8 cellular contexts compared by ENCODE assay signal in genomic region chr1:41241748-41242644, GRCh38. TPM values are rescaled to one million over a fixed set of nuclear protein-coding genes. Genes with fewer than 3 reads are reported as not detected.
A peak's percentile ranks its signal among the peaks of the same experiment; 100 is the strongest.
DNase-seq lines count a peak whose midpoint lies in the region; ATAC-seq and TF ChIP-seq lines count a peak whose summit lies in the region.

Gene SCMH1 (minus strand): TSS chr1:41242306. CDS start chr1:41186133, 56,173 bp downstream.

- peak; percentile 44 for ATAC-seq in GM18909 (IDR thresholded peaks at IDR 0.05; ENCODE audit: poor library complexity, unreplicated experiment)
- ATAC-seq in HG03159 (IDR thresholded peaks at IDR 0.05; ENCODE audit: unreplicated experiment): peak; percentile 40
- peak; percentile 75 to 77 for ATAC-seq in activated T-cell treated with anti-CD3 and anti-CD28 coated beads, Interleukin-2, amount 50 U/mL, for 4 hours
- ATAC-seq in natural killer cell treated with Interleukin-12 subunit alpha and Interleukin-12 subunit beta and Interleukin-15 and Interleukin-18, amount 100 ng/mL, for 72 hours: peak; percentile 76 to 80

- H3K4me3 Mint-ChIP-seq in activated T-cell treated with anti-CD3 and anti-CD28 coated beads, Interleukin-2, amount 50 U/mL, for 4 hours: peak within 1 kb of the TSS; percentile 83
- H3K4me3 Mint-ChIP-seq in natural killer cell treated with Interleukin-12 subunit alpha and Interleukin-12 subunit beta and Interleukin-15 and Interleukin-18, amount 100 ng/mL, for 72 hours: peak within 1 kb of the TSS; percentile 91

- CTCF ChIA-PET in AG04449 (lab: Yijun Ruan, JAX): interaction anchor here (1.0 to 1.3 kb wide), 2 partner anchors 9 to 41 kb away, joined by 4 to 5 read pairs; no protein-coding TSS in a partner anchor

- H3K36me3 Mint-ChIP-seq in activated T-cell treated with anti-CD3 and anti-CD28 coated beads, Interleukin-2, amount 50 U/mL, for 4 hours (ENCODE audit: insufficient read depth): peaks cover under 1% of the 10 kb centered on the region
- no peaks in the 10 kb centered on the region for H3K36me3 Mint-ChIP-seq in natural killer cell treated with Interleukin-12 subunit alpha and Interleukin-12 subunit beta and Interleukin-15 and Interleukin-18, amount 100 ng/mL, for 72 hours

- no peak for TF ChIP-seq EP300 in stomach (IDR thresholded peaks at IDR 0.05)

- TF ChIP-seq POLR2A in stomach (IDR thresholded peaks at IDR 0.05): no peak

- peak within 1 kb of the TSS; percentile 67 for H3K4me3 ChIP-seq in AG04449 (ENCODE audit: low read depth, low read length)
- peak within 1 kb of the TSS; percentile 50 for H3K4me3 ChIP-seq in fibroblast of mammary gland (ENCODE audit: control insufficient read depth, low read depth, low read length)
- H3K4me3 ChIP-seq in stomach: peak within 1 kb of the TSS; percentile 82 to 92 (median 91)

- H3K4me1 ChIP-seq in stomach: peaks cover 23 to 71% (median 47%) of the 10 kb centered on the region in 4 donors

- peaks cover 20% of the 10 kb centered on the region for H3K4me1 Mint-ChIP-seq in activated T-cell treated with anti-CD3 and anti-CD28 coated beads, Interleukin-2, amount 50 U/mL, for 4 hours (ENCODE audit: low read depth)
- peaks cover 11 to 16% of the 10 kb centered on the region in 2 donors for H3K4me1 Mint-ChIP-seq in natural killer cell treated with Interleukin-12 subunit alpha and Interleukin-12 subunit beta and Interleukin-15 and Interleukin-18, amount 100 ng/mL, for 72 hours (ENCODE audit: low read depth in 2 of 2)

- intact Hi-C loops in stomach (cut with DNase I; ENCODE audit: low total_unique reads): no loop called here

- no peaks in the 10 kb centered on the region for H3K9me3 Mint-ChIP-seq in activated T-cell treated with anti-CD3 and anti-CD28 coated beads, Interleukin-2, amount 50 U/mL, for 4 hours
- H3K9me3 Mint-ChIP-seq in natural killer cell treated with Interleukin-12 subunit alpha and Interleukin-12 subunit beta and Interleukin-15 and Interleukin-18, amount 100 ng/mL, for 72 hours: no peaks in the 10 kb centered on the region

- H3K27ac ChIP-seq in stomach: peak within 1 kb of the TSS; percentile 93 to 98 (median 97)

- no peaks in the 10 kb centered on the region for H3K27me3 ChIP-seq in stomach

- POLR2A ChIA-PET in AG04449 (lab: Yijun Ruan, JAX): interaction anchor here (0.8 kb wide), 1 partner anchor 498 kb away, joined by 3 read pairs; no protein-coding TSS in a partner anchor

- TF ChIP-seq CTCF in AG04449 (IDR thresholded peaks at IDR 0.05; ENCODE audit: insufficient read depth, low read length, missing control alignments): no peak
- TF ChIP-seq CTCF in fibroblast of mammary gland (conservative IDR thresholded peaks at IDR 0.05; ENCODE audit: control insufficient read depth, insufficient read depth, low read depth, low read length): no peak
- no peak for TF ChIP-seq CTCF in stomach (IDR thresholded peaks at IDR 0.05)

- no peaks in the 10 kb centered on the region for H3K36me3 ChIP-seq in stomach

- H3K27me3 Mint-ChIP-seq in activated T-cell treated with anti-CD3 and anti-CD28 coated beads, Interleukin-2, amount 50 U/mL, for 4 hours (ENCODE audit: low read depth): peaks cover 1% of the 10 kb centered on the region
- H3K27me3 Mint-ChIP-seq in natural killer cell treated with Interleukin-12 subunit alpha and Interleukin-12 subunit beta and Interleukin-15 and Interleukin-18, amount 100 ng/mL, for 72 hours: peaks cover 4 to 6% of the 10 kb centered on the region in 2 donors

- no peak for DNase-seq in AG04449 (ENCODE audit: low read depth, low spot score)
- peak; percentile 32 to 50 for DNase-seq in NOMO-1 (lab: John Stamatoyannopoulos, UW; ENCODE audit: unreplicated experiment in 2 of 2)
- DNase-seq in activated T-cell treated with anti-CD3 and anti-CD28 coated beads, Interleukin-2, amount 50 U/mL, for 4 hours: peak; percentile 51
- DNase-seq in fibroblast of mammary gland (ENCODE audit: low read depth): peak; percentile 12
- DNase-seq in natural killer cell treated with Interleukin-12 subunit alpha and Interleukin-12 subunit beta and Interleukin-15 and Interleukin-18, amount 100 ng/mL, for 72 hours (ENCODE audit: low spot score): peak; percentile 61
- DNase-seq in stomach: peak; percentile 57

- H3K9me3 ChIP-seq in stomach: no peaks in the 10 kb centered on the region

- WGBS in stomach, 5 donors: 0 to 1% (median 1%) methylated on average over 5 to 113 of the region's 121 CpGs

- H3K27ac Mint-ChIP-seq in natural killer cell treated with Interleukin-12 subunit alpha and Interleukin-12 subunit beta and Interleukin-15 and Interleukin-18, amount 100 ng/mL, for 72 hours: peak within 1 kb of the TSS; percentile 71 to 81

RNA-seq across cellular contexts. Expression of gene SCMH1, which starts in this region (rescaled TPM):
- 10 to 100 TPM; 17.1 to 19.8 (median 17.9) TPM for total RNA-seq in activated T-cell treated with anti-CD3 and anti-CD28 coated beads, Interleukin-2, amount 50 U/mL, for 4 hours
- total RNA-seq in natural killer cell treated with Interleukin-12 subunit alpha and Interleukin-12 subunit beta and Interleukin-15 and Interleukin-18, amount 100 ng/mL, for 72 hours: 10 to 100 TPM; 16.4 to 28.5 TPM
- total RNA-seq in stomach: 10 to 100 TPM; 35.1 to 84.6 (median 38.5) TPM
- polyA plus RNA-seq in stomach: 10 to 100 TPM; 22.6 to 25.7 (median 25.2) TPM
